8 cellular contexts compared by ENCODE assay signal in the genomic region with DNA sequence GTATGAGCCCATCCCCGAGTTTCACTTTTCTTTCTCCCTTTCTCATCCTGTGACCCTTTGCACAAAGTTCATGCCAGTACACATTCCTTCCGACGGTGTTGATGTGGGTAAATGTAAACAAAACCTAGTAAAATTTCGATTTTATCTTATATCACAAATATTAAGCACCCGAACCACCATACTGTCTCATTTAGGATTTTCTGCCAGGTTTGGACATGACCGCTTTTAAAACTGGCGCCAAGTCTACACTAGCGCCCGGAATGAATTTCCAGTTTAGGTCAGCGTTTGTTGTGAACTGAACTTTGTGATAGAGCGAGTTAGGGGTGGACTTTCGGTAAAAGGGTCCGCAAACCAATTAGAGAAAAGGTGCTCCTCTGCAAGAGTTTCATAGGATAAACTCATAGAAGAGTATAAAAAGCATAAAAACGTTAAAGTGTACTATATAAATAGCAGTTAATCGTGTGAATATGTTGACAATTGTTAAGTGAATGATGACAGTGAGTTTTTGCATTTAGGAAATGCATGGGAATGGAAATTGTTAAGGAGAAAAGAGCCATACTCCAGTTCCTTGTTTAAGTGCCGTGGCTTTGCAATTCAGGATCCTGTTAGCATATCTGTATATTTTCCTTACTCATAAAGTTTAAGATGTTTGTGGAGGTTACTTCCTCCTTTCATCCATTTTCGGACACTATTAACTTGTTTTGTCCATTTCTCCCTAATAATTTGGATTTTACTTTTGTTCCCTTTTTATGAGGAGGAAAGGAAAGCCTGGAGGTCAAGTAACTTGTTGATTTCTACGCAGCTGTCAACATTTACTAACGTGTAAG. TPM values are rescaled to one million over a fixed set of nuclear protein-coding genes. Genes with fewer than 3 reads are reported as not detected.
A peak's percentile ranks its signal among the peaks of the same experiment; 100 is the strongest.
DNase-seq lines count a peak whose midpoint lies in the region; ATAC-seq and TF ChIP-seq lines count a peak whose summit lies in the region.

No MANE protein-coding gene starts in this region.

- H3K36me3 ChIP-seq in adipocyte (ENCODE audit: control insufficient read depth, insufficient read depth, low read length, severe bottlenecking) = no peaks in the 10 kb centered on the region
- no peaks in the 10 kb centered on the region for H3K36me3 ChIP-seq in rectal smooth muscle tissue (ENCODE audit: control insufficient read depth, insufficient read depth, low read length)

- peak; percentile 8 for DNase-seq in GM10248 (ENCODE audit: extremely low spot score)
- DNase-seq in adipocyte (ENCODE audit: low read depth) = peak; percentile 18
- no peak for DNase-seq in left ventricle myocardium superior
- no peak for DNase-seq in GOT3 (lab: John Stamatoyannopoulos, UW)
- no peak for DNase-seq in SW480 (ENCODE audit: low spot score)
- DNase-seq in activated gamma-delta T cell (lab: John Stamatoyannopoulos, UW) = no peak

- POLR2A ChIA-PET in GM10248 (lab: Yijun Ruan, JAX) = interaction anchor here (0.6 kb wide), 1 partner anchor 43 kb away, joined by 3 read pairs; no protein-coding TSS in a partner anchor

- ATAC-seq in HG03571 (IDR thresholded peaks at IDR 0.05; ENCODE audit: unreplicated experiment) = peak; percentile 7
- ATAC-seq in left ventricle myocardium superior = peak; percentile 34

- H3K27me3 ChIP-seq in adipocyte (replicated peaks; ENCODE audit: control insufficient read depth, insufficient read depth, low read length) = no peaks in the 10 kb centered on the region
- H3K27me3 ChIP-seq in rectal smooth muscle tissue (ENCODE audit: control insufficient read depth, insufficient read depth, low read length) = no peaks in the 10 kb centered on the region

- H3K9me3 ChIP-seq in adipocyte (ENCODE audit: control insufficient read depth, low read length) = no peaks in the 10 kb centered on the region

- intact Hi-C loops in left ventricle myocardium superior (cut with micrococcal nuclease) = no loop called here

- TF ChIP-seq CTCF in GM10248 (IDR thresholded peaks at IDR 0.05; ENCODE audit: control extremely low read depth, extremely low read depth, low read depth, missing control alignments) = no peak

- peak overlapping the region; percentile 89 for H3K27ac ChIP-seq in rectal smooth muscle tissue (ENCODE audit: low read depth, low read length)

- CTCF ChIA-PET in GM10248 (lab: Yijun Ruan, JAX) = no interaction called here

- H3K9ac ChIP-seq in adipocyte (ENCODE audit: low read length) (peak overlapping the region; percentile 93), rectal smooth muscle tissue (ENCODE audit: low read length) (peak overlapping the region; percentile 61)

- H3K4me3 ChIP-seq in adipocyte (ENCODE audit: low read length) (peak overlapping the region; percentile 91), rectal smooth muscle tissue (ENCODE audit: low read length) (peak overlapping the region; percentile 88)

- H3K4me1 ChIP-seq in adipocyte (ENCODE audit: control insufficient read depth, insufficient read depth, low read length) (peaks cover 9% of the 10 kb centered on the region), rectal smooth muscle tissue (ENCODE audit: control insufficient read depth, insufficient read depth, low read length) (peaks cover 9% of the 10 kb centered on the region)

RNA-seq across cellular contexts. Expression of gene AKAP7, which starts 1.0 kb away (rescaled TPM):
- total RNA-seq in left ventricle myocardium superior = 11.0 TPM

Comparison
In these comparisons a context has a peak if more than half of its experiments do, and no peak if none do; other contexts are left out.
1. DNase-seq: peak in GM10248 (single experiment) and adipocyte (single experiment); none in left ventricle myocardium superior (single experiment), GOT3 (single experiment), SW480 (single experiment) and activated gamma-delta T cell (single experiment).